Comparison of ENCODE assay signal across 1 cellular context in the genomic region with DNA sequence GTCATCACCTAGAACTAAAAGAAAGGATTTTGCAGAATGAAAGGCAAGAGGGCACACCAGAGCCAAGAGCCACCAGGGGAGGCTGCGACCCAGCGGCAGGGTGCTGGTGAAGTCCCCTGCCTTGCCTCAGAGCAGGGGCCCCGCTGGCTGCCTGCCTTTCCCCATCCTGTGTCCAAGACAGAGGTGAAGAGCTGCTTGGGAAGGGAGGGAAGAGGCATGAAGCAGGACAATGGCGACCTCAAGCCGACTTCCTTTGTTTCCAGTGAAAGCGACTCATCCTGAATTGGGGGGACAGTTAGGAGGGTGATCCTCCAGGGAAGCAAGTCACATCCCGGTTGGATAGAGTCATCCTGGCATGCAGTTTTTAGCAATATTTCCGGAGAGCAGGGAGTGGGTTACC.
TF ChIP-seq lines count a peak whose summit lies in the region.

No MANE protein-coding gene starts in this region.

TF ChIP-seq in H1, 55 proteins besides CTCF, POLR2A, EP300 and RAD21 (continued from another document):
- TF ChIP-seq, protein P1, sequence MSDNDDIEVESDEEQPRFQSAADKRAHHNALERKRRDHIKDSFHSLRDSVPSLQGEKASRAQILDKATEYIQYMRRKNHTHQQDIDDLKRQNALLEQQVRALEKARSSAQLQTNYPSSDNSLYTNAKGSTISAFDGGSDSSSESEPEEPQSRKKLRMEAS (IDR thresholded peaks at IDR 0.05) = no peak
- TF ChIP-seq YY1 (IDR thresholded peaks at IDR 0.05; ENCODE audit: low read depth, low read length) = 0 out of 2 replicates have a peak, but pooled peaks have one; percentile 52
- no peak for TF ChIP-seq TAF7 (optimal IDR thresholded peaks at IDR 0.05; ENCODE audit: borderline replicate concordance, low read depth, low read length)
